Comparison of ENCODE assay signal across 29 cellular contexts in genomic region chr13:29963086-29963485, GRCh38.
"Had no signal": no experiment of that assay in that cellular context is flagged by ENCODE, and none has a peak within 500 bp of the region (broad histone marks: within the 10 kb centered on the region; RNA-seq: fewer than 3 reads in every experiment).

No MANE protein-coding gene starts in this region.

- ATAC-seq: activated CD4-positive, alpha-beta T cell treated with anti-CD3 and anti-CD28 coated beads for 36 hours; activated CD4-positive, CD25-positive, alpha-beta regulatory T cell treated with anti-CD3 and anti-CD28 coated beads, Interleukin-2, amount 50 U/mL, for 24 hours; activated CD8-positive, alpha-beta memory T cell treated with anti-CD3 and anti-CD28 coated beads, Interleukin-2, amount 10 ng/mL, durations not matched to agents 7 days and 5 days; activated CD8-positive, alpha-beta T cell treated with anti-CD3 and anti-CD28 coated beads, Interleukin-2, amount 10 ng/mL, durations not matched to agents 7 days and 5 days; activated naive CD4-positive, alpha-beta T cell treated with anti-CD3 and anti-CD28 coated beads, Interleukin-2, amount 50 U/mL, for 72 hours; effector memory CD8-positive, alpha-beta T cell; gastroesophageal sphincter; T-cell had no signal

- H3K27me3 ChIP-seq: ascending aorta, breast epithelium, cardiac muscle cell, dorsolateral prefrontal cortex, esophagus muscularis mucosa had no signal

- H3K9me3 ChIP-seq: breast epithelium had no signal

- H3K36me3 ChIP-seq: ascending aorta, breast epithelium, cardiac muscle cell, esophagus muscularis mucosa, gastroesophageal sphincter, WERI-Rb-1 had no signal

- H3K4me1 ChIP-seq: ascending aorta, breast epithelium, esophagus muscularis mucosa, gastroesophageal sphincter had no signal

- H3K4me3 ChIP-seq: ascending aorta, breast epithelium, cardiac muscle cell, coronary artery, dorsolateral prefrontal cortex, esophagus muscularis mucosa, gastroesophageal sphincter had no signal

- DNase-seq: activated B cell treated with CpG ODN at 0.5 μM for 24 hours; activated CD4-positive, alpha-beta memory T cell treated with anti-CD3 and anti-CD28 coated beads for 36 hours; activated CD4-positive, alpha-beta T cell treated with anti-CD3 and anti-CD28 coated beads for 36 hours; activated CD4-positive, alpha-beta T cell treated with anti-CD3 and anti-CD28 coated beads, Interleukin-2, amount 10 ng/mL, durations not matched to agents 24 days and 14 days; activated CD8-positive, alpha-beta memory T cell treated with anti-CD3 and anti-CD28 coated beads, Interleukin-2, amount 10 ng/mL, durations not matched to agents 7 days and 5 days; activated CD8-positive, alpha-beta memory T cell treated with anti-CD3 and anti-CD28 coated beads, Interleukin-2, amount 50 U/mL, for 4 hours; activated CD8-positive, alpha-beta T cell treated with anti-CD3 and anti-CD28 coated beads, Interleukin-2, amount 10 ng/mL, durations not matched to agents 7 days and 5 days; activated effector memory CD4-positive, alpha-beta T cell treated with anti-CD3 and anti-CD28 coated beads, Interleukin-2, amount 50 U/mL, for 16 hours; activated naive CD4-positive, alpha-beta T cell treated with anti-CD3 and anti-CD28 coated beads for 36 hours; activated naive CD8-positive, alpha-beta T cell treated with anti-CD3 and anti-CD28 coated beads, Interleukin-2, amount 10 ng/mL, durations not matched to agents 7 days and 5 days; activated T-cell treated with anti-CD3 and anti-CD28 coated beads, Interleukin-2, amount 50 U/mL, for 1 hour; activated T-cell treated with anti-CD3 and anti-CD28 coated beads, Interleukin-2, amount 50 U/mL, for 48 hours; dorsolateral prefrontal cortex; effector CD4-positive, alpha-beta T cell; effector memory CD8-positive, alpha-beta T cell; erythroblast; foreskin melanocyte; SW 1271; T-cell; T1000; WERI-Rb-1 had no signal

- H3K27ac ChIP-seq: ascending aorta, breast epithelium, cardiac muscle cell, coronary artery, dorsolateral prefrontal cortex, esophagus muscularis mucosa, gastroesophageal sphincter, WERI-Rb-1 had no signal
